In the genomic region with DNA sequence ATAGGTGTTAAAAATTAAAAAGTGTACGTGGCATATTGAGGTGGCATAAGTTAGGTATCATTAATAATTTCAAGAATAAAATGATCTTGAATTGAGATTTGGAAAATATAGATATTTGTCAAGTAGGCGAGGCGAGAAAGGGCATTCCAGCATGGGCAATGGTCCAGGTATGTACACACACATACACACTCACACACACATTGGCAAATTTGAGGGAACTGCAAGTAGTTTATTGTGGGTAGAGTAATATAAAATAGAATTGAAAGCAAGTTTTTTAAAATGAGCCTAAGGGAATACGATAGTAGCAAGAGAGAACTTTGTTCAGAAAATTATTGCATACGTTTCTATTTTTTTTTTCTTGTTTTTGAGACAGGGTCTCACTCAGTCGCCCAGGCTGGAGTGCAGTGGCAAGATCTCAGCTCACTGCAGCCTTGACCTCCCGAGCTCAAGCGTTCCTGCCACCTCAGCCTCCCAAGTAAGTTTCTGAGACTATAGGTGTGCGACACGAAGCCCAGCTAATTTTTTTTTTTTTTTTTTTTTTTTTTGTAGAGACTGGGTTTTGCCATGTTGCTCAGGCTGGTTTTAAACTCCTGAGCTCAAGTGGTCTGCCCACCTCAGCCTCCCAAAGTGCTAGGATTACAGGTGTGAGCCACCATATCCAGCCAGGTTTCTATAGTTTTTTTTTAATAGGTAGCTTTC, we compare ENCODE assay signal across 1 cellular context.
TF ChIP-seq lines count a peak whose summit lies in the region.

No MANE protein-coding gene starts in this region.

TF ChIP-seq in GM23338, 12 proteins besides CTCF, POLR2A, EP300 and RAD21 (continued from another document):
- TF ChIP-seq, protein P1, sequence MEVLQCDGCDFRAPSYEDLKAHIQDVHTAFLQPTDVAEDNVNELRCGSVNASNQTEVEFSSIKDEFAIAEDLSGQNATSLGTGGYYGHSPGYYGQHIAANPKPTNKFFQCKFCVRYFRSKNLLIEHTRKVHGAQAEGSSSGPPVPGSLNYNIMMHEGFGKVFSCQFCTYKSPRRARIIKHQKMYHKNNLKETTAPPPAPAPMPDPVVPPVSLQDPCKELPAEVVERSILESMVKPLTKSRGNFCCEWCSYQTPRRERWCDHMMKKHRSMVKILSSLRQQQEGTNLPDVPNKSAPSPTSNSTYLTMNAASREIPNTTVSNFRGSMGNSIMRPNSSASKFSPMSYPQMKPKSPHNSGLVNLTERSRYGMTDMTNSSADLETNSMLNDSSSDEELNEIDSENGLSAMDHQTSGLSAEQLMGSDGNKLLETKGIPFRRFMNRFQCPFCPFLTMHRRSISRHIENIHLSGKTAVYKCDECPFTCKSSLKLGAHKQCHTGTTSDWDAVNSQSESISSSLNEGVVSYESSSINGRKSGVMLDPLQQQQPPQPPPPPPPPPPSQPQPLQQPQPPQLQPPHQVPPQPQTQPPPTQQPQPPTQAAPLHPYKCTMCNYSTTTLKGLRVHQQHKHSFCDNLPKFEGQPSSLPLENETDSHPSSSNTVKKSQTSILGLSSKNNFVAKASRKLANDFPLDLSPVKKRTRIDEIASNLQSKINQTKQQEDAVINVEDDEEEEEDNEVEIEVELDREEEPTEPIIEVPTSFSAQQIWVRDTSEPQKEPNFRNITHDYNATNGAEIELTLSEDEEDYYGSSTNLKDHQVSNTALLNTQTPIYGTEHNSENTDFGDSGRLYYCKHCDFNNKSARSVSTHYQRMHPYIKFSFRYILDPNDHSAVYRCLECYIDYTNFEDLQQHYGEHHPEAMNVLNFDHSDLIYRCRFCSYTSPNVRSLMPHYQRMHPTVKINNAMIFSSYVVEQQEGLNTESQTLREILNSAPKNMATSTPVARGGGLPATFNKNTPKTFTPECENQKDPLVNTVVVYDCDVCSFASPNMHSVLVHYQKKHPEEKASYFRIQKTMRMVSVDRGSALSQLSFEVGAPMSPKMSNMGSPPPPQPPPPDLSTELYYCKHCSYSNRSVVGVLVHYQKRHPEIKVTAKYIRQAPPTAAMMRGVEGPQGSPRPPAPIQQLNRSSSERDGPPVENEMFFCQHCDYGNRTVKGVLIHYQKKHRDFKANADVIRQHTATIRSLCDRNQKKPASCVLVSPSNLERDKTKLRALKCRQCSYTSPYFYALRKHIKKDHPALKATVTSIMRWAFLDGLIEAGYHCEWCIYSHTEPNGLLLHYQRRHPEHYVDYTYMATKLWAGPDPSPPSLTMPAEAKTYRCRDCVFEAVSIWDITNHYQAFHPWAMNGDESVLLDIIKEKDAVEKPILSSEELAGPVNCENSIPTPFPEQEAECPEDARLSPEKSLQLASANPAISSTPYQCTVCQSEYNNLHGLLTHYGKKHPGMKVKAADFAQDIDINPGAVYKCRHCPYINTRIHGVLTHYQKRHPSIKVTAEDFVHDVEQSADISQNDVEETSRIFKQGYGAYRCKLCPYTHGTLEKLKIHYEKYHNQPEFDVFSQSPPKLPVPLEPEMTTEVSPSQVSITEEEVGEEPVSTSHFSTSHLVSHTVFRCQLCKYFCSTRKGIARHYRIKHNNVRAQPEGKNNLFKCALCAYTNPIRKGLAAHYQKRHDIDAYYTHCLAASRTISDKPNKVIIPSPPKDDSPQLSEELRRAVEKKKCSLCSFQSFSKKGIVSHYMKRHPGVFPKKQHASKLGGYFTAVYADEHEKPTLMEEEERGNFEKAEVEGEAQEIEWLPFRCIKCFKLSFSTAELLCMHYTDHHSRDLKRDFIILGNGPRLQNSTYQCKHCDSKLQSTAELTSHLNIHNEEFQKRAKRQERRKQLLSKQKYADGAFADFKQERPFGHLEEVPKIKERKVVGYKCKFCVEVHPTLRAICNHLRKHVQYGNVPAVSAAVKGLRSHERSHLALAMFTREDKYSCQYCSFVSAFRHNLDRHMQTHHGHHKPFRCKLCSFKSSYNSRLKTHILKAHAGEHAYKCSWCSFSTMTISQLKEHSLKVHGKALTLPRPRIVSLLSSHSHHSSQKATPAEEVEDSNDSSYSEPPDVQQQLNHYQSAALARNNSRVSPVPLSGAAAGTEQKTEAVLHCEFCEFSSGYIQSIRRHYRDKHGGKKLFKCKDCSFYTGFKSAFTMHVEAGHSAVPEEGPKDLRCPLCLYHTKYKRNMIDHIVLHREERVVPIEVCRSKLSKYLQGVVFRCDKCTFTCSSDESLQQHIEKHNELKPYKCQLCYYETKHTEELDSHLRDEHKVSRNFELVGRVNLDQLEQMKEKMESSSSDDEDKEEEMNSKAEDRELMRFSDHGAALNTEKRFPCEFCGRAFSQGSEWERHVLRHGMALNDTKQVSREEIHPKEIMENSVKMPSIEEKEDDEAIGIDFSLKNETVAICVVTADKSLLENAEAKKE (CRISPR knock-in tag; IDR thresholded peaks at IDR 0.05): no peak
- TF ChIP-seq POLR2AphosphoS5 (IDR thresholded peaks at IDR 0.05; ENCODE audit: low read depth) (no peak), NANOG (IDR thresholded peaks at IDR 0.05; ENCODE audit: borderline replicate concordance) (no peak), STAT1 (IDR thresholded peaks at IDR 0.05; ENCODE audit: unreplicated experiment) (no peak), EZH2phosphoT487 (IDR thresholded peaks at IDR 0.05; ENCODE audit: unreplicated experiment) (no peak), JUNB (IDR thresholded peaks at IDR 0.05; ENCODE audit: unreplicated experiment) (no peak), ZNF331 (CRISPR knock-in tag; IDR thresholded peaks at IDR 0.05; ENCODE audit: low read depth) (no peak), CREB1 (CRISPR knock-in tag; IDR thresholded peaks at IDR 0.05; ENCODE audit: low read depth) (no peak), ZNF114 (CRISPR knock-in tag; IDR thresholded peaks at IDR 0.05) (no peak)
